ENCODE assay signal across 16 cellular contexts in genomic region chr3:99879275-99879674, GRCh38.
DNase-seq lines count a peak whose midpoint lies in the region; ATAC-seq and TF ChIP-seq lines count a peak whose summit lies in the region.
"Had no signal": no experiment of that assay in that cellular context is flagged by ENCODE, and none has a peak within 500 bp of the region (broad histone marks: within the 10 kb centered on the region; RNA-seq: fewer than 3 reads in every experiment).

No MANE protein-coding gene starts in this region.

- no peaks in the 10 kb centered on the region for H3K9me3 Mint-ChIP-seq in activated T-helper 17 cell treated with anti-CD3 and anti-CD28 coated beads, Interleukin-2, amount 50 U/mL, for 72 hours
- H3K9me3 Mint-ChIP-seq: IgD-negative memory B cell had no signal

- H3F3A ChIP-seq in smooth muscle cell (ENCODE audit: low read depth) = peaks cover 6% of the 10 kb centered on the region

- no peak for TF ChIP-seq EP300 in gastroesophageal sphincter (IDR thresholded peaks at IDR 0.05)

- H3K4me3 ChIP-seq in KMS-11 (IDR thresholded peaks at IDR 0.05; ENCODE audit: insufficient read depth, low read depth, low read length) (no peak overlapping the region), gastroesophageal sphincter (no peak overlapping the region), smooth muscle cell (no peak overlapping the region)
- H3K4me3 ChIP-seq: A549, GM23248 had no signal

- DNase-seq in smooth muscle cell (lab: John Stamatoyannopoulos, UW; ENCODE audit: unreplicated experiment) = no peak
- no peak for DNase-seq in NCI-H1930 (lab: John Stamatoyannopoulos, UW)
- DNase-seq: BE2C; CD4-positive, alpha-beta memory T cell; DMS79; GM23248; H7 had no signal

- no peaks in the 10 kb centered on the region for H3K27me3 Mint-ChIP-seq in activated T-helper 17 cell treated with anti-CD3 and anti-CD28 coated beads, Interleukin-2, amount 50 U/mL, for 72 hours
- H3K27me3 Mint-ChIP-seq: CD4-positive, alpha-beta memory T cell; IgD-negative memory B cell had no signal

- WGBS in gastroesophageal sphincter (ENCODE audit: low coverage in 1 of 2), 2 donors = 92% methylated on average over 2 of the region's 2 CpGs
- WGBS in smooth muscle cell (ENCODE audit: low lambda C conversion rate) = 96% methylated on average over 2 of the region's 2 CpGs

- H3K36me3 ChIP-seq in KMS-11 (ENCODE audit: insufficient read depth) (no peaks in the 10 kb centered on the region), gastroesophageal sphincter (no peaks in the 10 kb centered on the region), smooth muscle cell (ENCODE audit: low read depth) (no peaks in the 10 kb centered on the region)
- H3K36me3 ChIP-seq: BE2C had no signal

- TF ChIP-seq POLR2A in gastroesophageal sphincter (IDR thresholded peaks at IDR 0.05) = no peak

- H3K4me1 ChIP-seq in KMS-11 (ENCODE audit: low read depth, poor library complexity, severe bottlenecking) (peaks cover 39% of the 10 kb centered on the region), gastroesophageal sphincter (peaks cover 6 to 45% (median 8%) of the 10 kb centered on the region in 3 donors), smooth muscle cell (ENCODE audit: low read depth) (peaks cover 9% of the 10 kb centered on the region)

- peaks cover 14% of the 10 kb centered on the region for H3K4me1 Mint-ChIP-seq in activated T-helper 17 cell treated with anti-CD3 and anti-CD28 coated beads, Interleukin-2, amount 50 U/mL, for 72 hours

- H3K27ac Mint-ChIP-seq in activated T-helper 17 cell treated with anti-CD3 and anti-CD28 coated beads, Interleukin-2, amount 50 U/mL, for 72 hours = peak overlapping the region; percentile 22

- no peaks in the 10 kb centered on the region for H3K27me3 ChIP-seq in KMS-11 (ENCODE audit: insufficient read depth, low read depth)
- H3K27me3 ChIP-seq in gastroesophageal sphincter = no peaks in the 10 kb centered on the region
- no peaks in the 10 kb centered on the region for H3K27me3 ChIP-seq in smooth muscle cell (ENCODE audit: low read depth)
- H3K27me3 ChIP-seq: BE2C had no signal

- no peak overlapping the region for H2AFZ ChIP-seq in KMS-11 (ENCODE audit: low read depth)
- no peak overlapping the region for H2AFZ ChIP-seq in smooth muscle cell (ENCODE audit: low read depth)
- H2AFZ ChIP-seq: GM23248 had no signal

- no peak overlapping the region for H3K9ac ChIP-seq in KMS-11
- no peak overlapping the region for H3K9ac ChIP-seq in smooth muscle cell (ENCODE audit: low read depth)
- H3K9ac ChIP-seq: GM23248 had no signal

- no peak for ATAC-seq in activated T-helper 17 cell treated with anti-CD3 and anti-CD28 coated beads, Interleukin-2, amount 50 U/mL, for 72 hours (replicated peaks)
- no peak for ATAC-seq in gastroesophageal sphincter
- ATAC-seq in GM19463 (IDR thresholded peaks at IDR 0.05; ENCODE audit: unreplicated experiment) = no peak
- no peak for ATAC-seq in GM18861 (IDR thresholded peaks at IDR 0.05; ENCODE audit: unreplicated experiment)
- no peak for ATAC-seq in HG02938 (IDR thresholded peaks at IDR 0.05; ENCODE audit: unreplicated experiment)
- ATAC-seq: A549 had no signal

- TF ChIP-seq CTCF in KMS-11 (conservative IDR thresholded peaks at IDR 0.05; ENCODE audit: low read depth, low read length) (no peak), gastroesophageal sphincter (IDR thresholded peaks at IDR 0.05) (no peak), smooth muscle cell (IDR thresholded peaks at IDR 0.05; ENCODE audit: borderline replicate concordance, insufficient read depth, poor library complexity, severe bottlenecking) (no peak)

- H3K79me2 ChIP-seq in KMS-11 (ENCODE audit: insufficient read depth, low read depth) (peaks cover 18% of the 10 kb centered on the region; the same call in 1 of the 2 replicates), smooth muscle cell (ENCODE audit: low read depth) (peaks cover 23% of the 10 kb centered on the region)

- no peak overlapping the region for H3K4me3 Mint-ChIP-seq in activated T-helper 17 cell treated with anti-CD3 and anti-CD28 coated beads, Interleukin-2, amount 50 U/mL, for 72 hours
- H3K4me3 Mint-ChIP-seq: IgD-negative memory B cell had no signal

- no peaks in the 10 kb centered on the region for H3K36me3 Mint-ChIP-seq in activated T-helper 17 cell treated with anti-CD3 and anti-CD28 coated beads, Interleukin-2, amount 50 U/mL, for 72 hours (ENCODE audit: low read depth)
- H3K36me3 Mint-ChIP-seq: CD4-positive, alpha-beta memory T cell; IgD-negative memory B cell had no signal

- H4K20me1 ChIP-seq in KMS-11 (ENCODE audit: insufficient read depth) (no peaks in the 10 kb centered on the region), smooth muscle cell (ENCODE audit: low read depth) (peaks cover 6% of the 10 kb centered on the region)

- H3K4me2 ChIP-seq in KMS-11 = peak overlapping the region; percentile 15; the same call in 1 of the 2 replicates
- no peak overlapping the region for H3K4me2 ChIP-seq in smooth muscle cell
- H3K4me2 ChIP-seq: A549 had no signal

- H3K9me3 ChIP-seq in gastroesophageal sphincter (no peaks in the 10 kb centered on the region), smooth muscle cell (replicated peaks; ENCODE audit: low read depth) (no peaks in the 10 kb centered on the region)
- H3K9me3 ChIP-seq: A549, BE2C had no signal

- H3K27ac ChIP-seq in KMS-11 (no peak overlapping the region), gastroesophageal sphincter (peak overlapping the region in 3 of 4 donors; percentile 33 to 97 (median 95)), smooth muscle cell (ENCODE audit: low read depth) (peak overlapping the region; percentile 96)
- H3K27ac ChIP-seq: A549, C4-2B had no signal
